8 cellular contexts compared by ENCODE assay signal in the genomic region with DNA sequence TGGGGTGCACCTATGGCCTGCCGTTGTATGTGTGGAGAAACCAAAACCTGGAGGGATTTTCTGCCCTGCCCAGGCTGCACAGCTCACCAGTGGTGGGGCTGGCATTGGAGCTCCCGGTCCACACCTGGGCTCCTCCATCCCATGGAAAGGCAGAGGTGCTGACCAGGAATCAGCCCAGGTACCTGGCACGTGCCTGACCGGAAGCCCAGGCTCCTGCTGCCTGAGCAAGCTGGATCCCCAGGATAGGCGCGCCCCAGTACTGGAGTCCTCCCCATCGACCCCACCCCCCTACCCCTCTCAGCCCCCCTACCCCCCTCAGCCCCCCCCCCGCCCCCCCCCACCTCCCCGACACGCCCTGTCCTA. TPM values are rescaled to one million over a fixed set of nuclear protein-coding genes. Genes with fewer than 3 reads are reported as not detected.
DNase-seq lines count a peak whose midpoint lies in the region; ATAC-seq and TF ChIP-seq lines count a peak whose summit lies in the region.

No MANE protein-coding gene starts in this region.

- H3K27me3 Mint-ChIP-seq in HFFc6 (ENCODE audit: insufficient read depth) = no peaks in the 10 kb centered on the region; the same call in 1 of the 2 replicates
- no peaks in the 10 kb centered on the region for H3K27me3 Mint-ChIP-seq in central memory CD8-positive, alpha-beta T cell
- no peaks in the 10 kb centered on the region for H3K27me3 Mint-ChIP-seq in naive thymus-derived CD8-positive, alpha-beta T cell

- TF ChIP-seq CTCF in AG09309 (IDR thresholded peaks at IDR 0.05; ENCODE audit: control insufficient read depth, insufficient read depth, low read depth, low read length, missing control alignments) (no peak), HFFc6 (IDR thresholded peaks at IDR 0.05) (no peak), GM20000 (IDR thresholded peaks at IDR 0.05; ENCODE audit: extremely low read depth, missing control alignments) (no peak)

- POLR2A ChIA-PET in naive thymus-derived CD8-positive, alpha-beta T cell (lab: Charles Lee) = interaction anchor here (1.1 to 2.1 kb wide), 7 partner anchors 14 to 218 kb away, joined by 3 to 18 read pairs (median 12); partner anchors contain the start of genes HMGA1 and SMIM29

- H3K4me3 ChIP-seq in AG09309 (ENCODE audit: control insufficient read depth, low read depth, low read length) = peak overlapping the region; percentile 50

- H3K9me3 Mint-ChIP-seq in HFFc6 = peaks cover 1% of the 10 kb centered on the region; the same call in 1 of the 2 replicates
- no peaks in the 10 kb centered on the region for H3K9me3 Mint-ChIP-seq in central memory CD8-positive, alpha-beta T cell
- no peaks in the 10 kb centered on the region for H3K9me3 Mint-ChIP-seq in naive thymus-derived CD8-positive, alpha-beta T cell

- ATAC-seq in central memory CD8-positive, alpha-beta T cell (replicated peaks; ENCODE audit: extremely low read depth, poor library complexity, severe bottlenecking) = no peak
- no peak for ATAC-seq in naive thymus-derived CD8-positive, alpha-beta T cell
- ATAC-seq in GM21825 (IDR thresholded peaks at IDR 0.05; ENCODE audit: unreplicated experiment) = no peak
- no peak for ATAC-seq in HG02884 (IDR thresholded peaks at IDR 0.05; ENCODE audit: unreplicated experiment)

- DNase-seq in AG09309 (ENCODE audit: low read depth) (no peak), HFFc6 (no peak), GM20000 (ENCODE audit: low spot score) (no peak), activated gamma-delta T cell (lab: John Stamatoyannopoulos, UW) (no peak)
- DNase-seq in central memory CD8-positive, alpha-beta T cell (ENCODE audit: low spot score in 2 of 2) = no peak
- DNase-seq in naive thymus-derived CD8-positive, alpha-beta T cell = no peak

- no peak overlapping the region for H3K27ac Mint-ChIP-seq in HFFc6
- peak overlapping the region; percentile 69 for H3K27ac Mint-ChIP-seq in central memory CD8-positive, alpha-beta T cell (ENCODE audit: low read depth)
- peak overlapping the region in 6 of 10 donors; percentile 2 to 89 (median 89) for H3K27ac Mint-ChIP-seq in naive thymus-derived CD8-positive, alpha-beta T cell

- peak overlapping the region; percentile 88 for H3K4me3 Mint-ChIP-seq in HFFc6
- H3K4me3 Mint-ChIP-seq in central memory CD8-positive, alpha-beta T cell = peak overlapping the region; percentile 79
- H3K4me3 Mint-ChIP-seq in naive thymus-derived CD8-positive, alpha-beta T cell = peak overlapping the region; percentile 84 to 88 (median 86)

- peaks cover 3% of the 10 kb centered on the region; the same call in 1 of the 2 replicates for H3K36me3 Mint-ChIP-seq in HFFc6 (ENCODE audit: low read depth)
- H3K36me3 Mint-ChIP-seq in central memory CD8-positive, alpha-beta T cell (ENCODE audit: insufficient read depth) = no peaks in the 10 kb centered on the region
- H3K36me3 Mint-ChIP-seq in naive thymus-derived CD8-positive, alpha-beta T cell = no peaks in the 10 kb centered on the region

- H3K4me1 Mint-ChIP-seq in HFFc6 (ENCODE audit: low read depth) = peaks cover 20% of the 10 kb centered on the region
- peaks cover 5% of the 10 kb centered on the region for H3K4me1 Mint-ChIP-seq in central memory CD8-positive, alpha-beta T cell
- peaks cover 2 to 9% (median 6%) of the 10 kb centered on the region in 4 donors for H3K4me1 Mint-ChIP-seq in naive thymus-derived CD8-positive, alpha-beta T cell

RNA-seq across cellular contexts. Expression of gene HMGA1, which starts 39.9 kb away (rescaled TPM):
- 1,000 to 10,000 TPM in 4 of 6 experiments, 100 to 1,000 TPM in 2; 687 to 1,047 (median 1,018) TPM for total RNA-seq in HFFc6 (2021; fragmentation: NEBNext Ultra II Directional; extraction: Animal tissue kit (Norgen Biotek cat#: 25700))
- total RNA-seq in naive thymus-derived CD8-positive, alpha-beta T cell = 10 to 100 TPM; 75.3 to 80.3 TPM
- 10 to 100 TPM; 28.0 to 40.9 (median 38.1) TPM for polyA plus RNA-seq in naive thymus-derived CD8-positive, alpha-beta T cell

RNA-seq across cellular contexts. Expression of gene GRM4, which starts 50.9 kb away (rescaled TPM):
- total RNA-seq in HFFc6 (2021; fragmentation: NEBNext Ultra II Directional; extraction: Animal tissue kit (Norgen Biotek cat#: 25700)) = under 1 TPM in 2 of 6 experiments, not detected in 4; 0.12 to 0.14 TPM
- not detected for total RNA-seq in naive thymus-derived CD8-positive, alpha-beta T cell
- not detected for polyA plus RNA-seq in naive thymus-derived CD8-positive, alpha-beta T cell

RNA-seq across cellular contexts. Expression of gene SMIM29, which starts 52.0 kb away (rescaled TPM):
- total RNA-seq in HFFc6 (2021; fragmentation: NEBNext Ultra II Directional; extraction: Animal tissue kit (Norgen Biotek cat#: 25700)) = 10 to 100 TPM; 35.0 to 44.8 (median 36.9) TPM
- 10 to 100 TPM; 21.0 to 21.7 TPM for total RNA-seq in naive thymus-derived CD8-positive, alpha-beta T cell
- 10 to 100 TPM; 37.6 to 45.4 (median 45.0) TPM for polyA plus RNA-seq in naive thymus-derived CD8-positive, alpha-beta T cell

Comparison
In these comparisons a context has a peak if more than half of its experiments do, and no peak if none do; other contexts are left out.
1. RNA of gene HMGA1, which starts 39.9 kb away (total RNA-seq): 687 to 1,047 TPM in HFFc6; 75.3 to 80.3 TPM in naive thymus-derived CD8-positive, alpha-beta T cell; every median in the first group is over 4 times any median in the second.
2. Peak in every context shown above with its lines, with median percentiles within 50 percentile points of each other: H3K4me3 Mint-ChIP-seq.